ENCODE assay signal across 8 cellular contexts in genomic region chr2:37615808-37616673, GRCh38. TPM values are rescaled to one million over a fixed set of nuclear protein-coding genes. Genes with fewer than 3 reads are reported as not detected.
A peak's percentile ranks its signal among the peaks of the same experiment; 100 is the strongest.
DNase-seq lines count a peak whose midpoint lies in the region; ATAC-seq and TF ChIP-seq lines count a peak whose summit lies in the region.

No MANE protein-coding gene starts in this region.

- H3K4me3 ChIP-seq in mesodermal cell (ENCODE audit: extremely low read depth, insufficient read depth, low read length, poor library complexity, severe bottlenecking) (no peak overlapping the region), dorsolateral prefrontal cortex (no peak overlapping the region)

- ATAC-seq in HG03565 (IDR thresholded peaks at IDR 0.05; ENCODE audit: unreplicated experiment) (no peak), GM21528 (IDR thresholded peaks at IDR 0.05; ENCODE audit: low FRiP score, unreplicated experiment) (no peak)

- intact Hi-C loops in dorsolateral prefrontal cortex (cut with DNase I), result no loop called here

- no peak for TF ChIP-seq CTCF in dorsolateral prefrontal cortex (IDR thresholded peaks at IDR 0.05 in 54 of 56, conservative IDR thresholded peaks at IDR 0.05 in 2 of 56; ENCODE audit: low read depth in 1 of 56, partially characterized antibody in 56 of 56)

- peak; percentile 52 for DNase-seq in GDM1 (lab: John Stamatoyannopoulos, UW)
- peak; percentile 49 to 50 for DNase-seq in Kasumi-1 (lab: John Stamatoyannopoulos, UW)
- DNase-seq in activated effector memory CD4-positive, alpha-beta T cell treated with Interleukin-2 at 50 U/mL for 16 hours, result peak; percentile 74
- no peak for DNase-seq in NCI-H187 treated with DMSO at 0.1 percent for 48 hours (lab: John Stamatoyannopoulos, UW)
- DNase-seq in dorsolateral prefrontal cortex, result no peak

- 93 to 96% methylated on average over 5 of the region's 6 CpGs for WGBS in mesodermal cell (ENCODE audit: insufficient coverage in 2 of 2), 2 experiments

- H3K27me3 ChIP-seq in dorsolateral prefrontal cortex, result no peaks in the 10 kb centered on the region

- H3K9me3 ChIP-seq in mesodermal cell (ENCODE audit: control insufficient read depth, low read length), result no peaks in the 10 kb centered on the region

- peaks cover 16% of the 10 kb centered on the region for H3K4me1 ChIP-seq in mesodermal cell (ENCODE audit: control insufficient read depth, insufficient read depth, low read length, poor library complexity, severe bottlenecking)

- no peaks in the 10 kb centered on the region for H3K36me3 ChIP-seq in mesodermal cell (ENCODE audit: control insufficient read depth, insufficient read depth, low read length)

- H3K27ac ChIP-seq in mesodermal cell (ENCODE audit: low read depth, low read length, severe bottlenecking), result peak overlapping the region; percentile 5
- peak overlapping the region in 2 of 59 donors; percentile 7 to 21 for H3K27ac ChIP-seq in dorsolateral prefrontal cortex

RNA-seq across cellular contexts. Expression of gene CDC42EP3, which starts 55.4 kb away (rescaled TPM):
- polyA plus RNA-seq in mesodermal cell (2013, experiment 1 of 2), result 47.3 TPM
- polyA plus RNA-seq in mesodermal cell (2013, experiment 2 of 2), result 50.2 TPM
- 10 to 100 TPM in 113 of 120 experiments, 1 to 10 TPM in 7; 6.3 to 30.3 (median 17.6) TPM for total RNA-seq in dorsolateral prefrontal cortex

Comparison
In these comparisons a context has a peak if more than half of its experiments do, and no peak if none do; other contexts are left out.
1. DNase-seq: peak in GDM1 (single experiment), Kasumi-1 (2 of 2) and activated effector memory CD4-positive, alpha-beta T cell treated with Interleukin-2 at 50 U/mL for 16 hours (single experiment); none in NCI-H187 treated with DMSO at 0.1 percent for 48 hours (single experiment) and dorsolateral prefrontal cortex (0 of 10).